Comparison of ENCODE assay signal across 10 cellular contexts in the genomic region with DNA sequence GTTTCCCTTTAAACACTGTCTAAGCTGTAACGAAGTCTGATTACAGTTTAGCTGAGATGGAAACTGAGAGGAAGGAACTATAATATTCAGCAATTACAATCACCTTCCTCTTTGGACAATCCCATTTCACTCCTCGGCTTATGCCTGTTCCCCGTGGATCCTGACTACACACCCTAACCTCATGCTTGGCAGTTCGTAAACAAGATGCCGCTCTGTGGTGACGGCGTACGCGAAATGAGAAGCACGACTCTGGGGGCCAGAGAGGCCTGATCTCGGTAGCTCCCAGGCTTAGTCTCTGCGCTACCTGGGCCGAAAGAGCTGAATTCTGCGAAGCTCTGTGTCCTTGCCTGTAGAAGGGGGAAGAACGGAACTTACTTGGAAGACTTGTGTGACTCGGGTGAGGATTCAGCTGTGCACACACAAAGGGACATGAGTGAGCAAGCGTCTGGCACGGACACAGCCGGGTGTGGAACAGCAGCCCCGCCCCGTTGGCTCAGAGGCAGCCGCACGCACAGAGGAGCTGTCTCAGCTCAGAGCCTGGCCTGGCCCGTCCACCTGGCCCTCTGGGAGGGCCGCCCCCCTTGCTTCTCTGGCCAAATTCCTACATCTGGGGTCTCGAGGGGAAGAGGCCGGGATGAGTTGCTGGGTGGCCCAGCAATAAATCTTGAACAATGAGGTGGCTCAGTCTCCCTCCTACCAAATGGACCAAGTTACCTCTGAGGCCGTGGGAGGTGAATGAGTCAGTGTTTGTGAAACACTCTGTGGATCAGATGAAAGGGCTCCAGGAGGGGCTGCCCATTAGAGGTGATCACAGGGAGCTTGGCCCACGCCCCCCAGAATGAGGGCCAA.
A peak's percentile ranks its signal among the peaks of the same experiment; 100 is the strongest.
DNase-seq lines count a peak whose midpoint lies in the region; ATAC-seq, FAIRE-seq and TF ChIP-seq lines count a peak whose summit lies in the region.
"Had no signal": no experiment of that assay in that cellular context is flagged by ENCODE, and none has a peak within 500 bp of the region (broad histone marks: within the 10 kb centered on the region; RNA-seq: fewer than 3 reads in every experiment).

No MANE protein-coding gene starts in this region.

- TF ChIP-seq CTCF in RWPE1 (conservative IDR thresholded peaks at IDR 0.05; ENCODE audit: low read depth) (no peak), osteocyte (IDR thresholded peaks at IDR 0.05) (no peak), kidney (IDR thresholded peaks at IDR 0.05; ENCODE audit: borderline replicate concordance, extremely low read depth, insufficient read depth) (no peak)

- no peaks in the 10 kb centered on the region for H3K4me1 ChIP-seq in kidney (ENCODE audit: control insufficient read depth in 1 of 2, insufficient read depth in 1 of 2, low read depth in 1 of 2, low read length in 2 of 2)

- intact Hi-C loops in kidney (cut with DNase I) = no loop called here

- no peak overlapping the region for H3K9ac ChIP-seq in kidney (ENCODE audit: low read length in 2 of 2)
- H3K9ac ChIP-seq: KMS-11 had no signal

- peaks cover 35% of the 10 kb centered on the region for H3K4me1 Mint-ChIP-seq in osteocyte (ENCODE audit: unreplicated experiment)

- DNase-seq in COLO668 (lab: John Stamatoyannopoulos, UW; ENCODE audit: unreplicated experiment) (peak; percentile 56), RWPE1 (ENCODE audit: low spot score) (peak; percentile 51), osteocyte (ENCODE audit: extremely low spot score, unreplicated experiment) (no peak), kidney (no peak), COLO829 (ENCODE audit: low spot score) (no peak)
- no peak for DNase-seq in activated effector memory CD4-positive, alpha-beta T cell treated with Interleukin-2 at 50 U/mL for 16 hours

- no peaks in the 10 kb centered on the region for H3K9me3 Mint-ChIP-seq in osteocyte (ENCODE audit: unreplicated experiment)

- ATAC-seq in esophagus mucosa (peak; percentile 92), GM21529 (IDR thresholded peaks at IDR 0.05; ENCODE audit: unreplicated experiment) (no peak)

- no peaks in the 10 kb centered on the region for H3K27me3 Mint-ChIP-seq in osteocyte (ENCODE audit: unreplicated experiment)

- H3K27ac ChIP-seq in RWPE1 (peak overlapping the region; percentile 80), kidney (ENCODE audit: low read depth in 2 of 2, low read length in 2 of 2) (no peak overlapping the region)
- H3K27ac ChIP-seq: KMS-11 had no signal

- no peaks in the 10 kb centered on the region for H3K36me3 ChIP-seq in kidney (ENCODE audit: control insufficient read depth in 1 of 2, insufficient read depth in 2 of 2, low read length in 2 of 2)

- CTCF ChIA-PET in RWPE1 (lab: Yijun Ruan, JAX) = no interaction called here

- no peaks in the 10 kb centered on the region for H3K9me3 ChIP-seq in kidney (ENCODE audit: control insufficient read depth in 1 of 2, low read length in 2 of 2)

- FAIRE-seq in kidney (lab: Jason Lieb, UNC) = no peak
- FAIRE-seq: RCC 7860 had no signal

- H3K4me3 ChIP-seq in kidney (ENCODE audit: low read length in 2 of 2) = no peak overlapping the region

- POLR2A ChIA-PET in RWPE1 (lab: Yijun Ruan, JAX; ENCODE audit: low non-redundant PET) = no interaction called here

- H3K4me3 Mint-ChIP-seq in osteocyte (ENCODE audit: unreplicated experiment) = no peak overlapping the region

- H3K27ac Mint-ChIP-seq in osteocyte (ENCODE audit: unreplicated experiment) = peak overlapping the region; percentile 72

- no peaks in the 10 kb centered on the region for H3K36me3 Mint-ChIP-seq in osteocyte (ENCODE audit: unreplicated experiment)

Comparison
In these comparisons a context has a peak if more than half of its experiments do, and no peak if none do; other contexts are left out.
1. DNase-seq: peak in COLO668 (single experiment) and RWPE1 (single experiment); none in osteocyte (single experiment), activated effector memory CD4-positive, alpha-beta T cell treated with Interleukin-2 at 50 U/mL for 16 hours (single experiment), kidney (single experiment) and COLO829 (single experiment).